In genomic region chr1:110542730-110543129, GRCh38 we compare ENCODE assay signal across 14 cellular contexts. TPM values are rescaled to one million over a fixed set of nuclear protein-coding genes. Genes with fewer than 3 reads are reported as not detected.
DNase-seq lines count a peak whose midpoint lies in the region; ATAC-seq, FAIRE-seq and TF ChIP-seq lines count a peak whose summit lies in the region.
"Had no signal": no experiment of that assay in that cellular context is flagged by ENCODE, and none has a peak within 500 bp of the region (broad histone marks: within the 10 kb centered on the region; RNA-seq: fewer than 3 reads in every experiment).

No MANE protein-coding gene starts in this region.

- H3K4me2 ChIP-seq in GM23338, result no peak overlapping the region
- no peak overlapping the region for H3K4me2 ChIP-seq in mesendoderm (ENCODE audit: low read length)

- DNase-seq in GM23338 (ENCODE audit: low spot score), result peak; percentile 51
- DNase-seq in NB4 (ENCODE audit: low read depth), result peak; percentile 47
- DNase-seq in bronchial epithelial cell (ENCODE audit: low read depth), result peak; percentile 41
- DNase-seq in mesendoderm, result peak; percentile 49
- DNase-seq in NCI-H2227 (lab: John Stamatoyannopoulos, UW; ENCODE audit: unreplicated experiment), result no peak
- no peak for DNase-seq in superior temporal gyrus (ENCODE audit: extremely low spot score)
- no peak for DNase-seq in caudate nucleus (lab: John Stamatoyannopoulos, UW)
- DNase-seq in NCI-H146 treated with DMSO at 0.1 percent for 48 hours (lab: John Stamatoyannopoulos, UW; ENCODE audit: unreplicated experiment), result no peak
- DNase-seq: activated effector memory CD4-positive, alpha-beta T cell treated with anti-CD3 and anti-CD28 coated beads, Interleukin-2, amount 50 U/mL, for 16 hours; GOT3; heart left ventricle; ovary had no signal

- H3K27ac Mint-ChIP-seq in GM23338, result no peak overlapping the region
- H3K27ac Mint-ChIP-seq: IgD-negative memory B cell had no signal

- no peak overlapping the region for H3K56ac ChIP-seq in mesendoderm (ENCODE audit: low read length)

- H3K9me2 ChIP-seq in GM23338 (ENCODE audit: insufficient read depth), result no peaks in the 10 kb centered on the region

- no peaks in the 10 kb centered on the region for H3K27me3 ChIP-seq in GM23338 (ENCODE audit: insufficient read depth)
- no peaks in the 10 kb centered on the region for H3K27me3 ChIP-seq in bronchial epithelial cell (ENCODE audit: control insufficient read depth, insufficient read depth, low read length)
- H3K27me3 ChIP-seq in mesendoderm (ENCODE audit: insufficient read depth, low read length, poor library complexity), result no peaks in the 10 kb centered on the region
- H3K27me3 ChIP-seq: ovary had no signal

- H3K18ac ChIP-seq in mesendoderm (ENCODE audit: low read length), result no peak overlapping the region

- no peak overlapping the region for H2AK5ac ChIP-seq in mesendoderm (ENCODE audit: low read length)

- H3K23ac ChIP-seq in mesendoderm (ENCODE audit: low read length), result no peak overlapping the region

- H4K5ac ChIP-seq in mesendoderm (ENCODE audit: low read length), result no peak overlapping the region

- H3K9me3 Mint-ChIP-seq in GM23338, result no peaks in the 10 kb centered on the region

- H2BK5ac ChIP-seq in mesendoderm (ENCODE audit: low read length), result no peak overlapping the region

- H3F3A ChIP-seq in GM23338 (replicated peaks; ENCODE audit: low read depth), result no peaks in the 10 kb centered on the region

- H3K4me3 Mint-ChIP-seq in GM23338, result no peak overlapping the region
- H3K4me3 Mint-ChIP-seq: IgD-negative memory B cell had no signal

- no peak for FAIRE-seq in bronchial epithelial cell (lab: Jason Lieb, UNC)

- no peak overlapping the region for H3K27ac ChIP-seq in GM23338 (ENCODE audit: low read depth)
- H3K27ac ChIP-seq in mesendoderm (ENCODE audit: low read depth, low read length), result no peak overlapping the region
- no peak overlapping the region for H3K27ac ChIP-seq in caudate nucleus (ENCODE audit: low read depth, low read length)
- H3K27ac ChIP-seq: heart left ventricle, ovary, SK-N-MC had no signal

- H3K4ac ChIP-seq in mesendoderm (ENCODE audit: low read depth, low read length), result no peak overlapping the region

- TF ChIP-seq CTCF in GM23338 (conservative IDR thresholded peaks at IDR 0.05; ENCODE audit: low read depth in 2 of 2) (no peak), NB4 (IDR thresholded peaks at IDR 0.05; ENCODE audit: low read depth, low read length) (no peak), bronchial epithelial cell (IDR thresholded peaks at IDR 0.05; ENCODE audit: insufficient read depth, low read length, severe bottlenecking) (no peak)

- no peak overlapping the region for H2AFZ ChIP-seq in GM23338

- H3K36me3 ChIP-seq in GM23338 (ENCODE audit: insufficient read depth), result no peaks in the 10 kb centered on the region
- no peaks in the 10 kb centered on the region for H3K36me3 ChIP-seq in bronchial epithelial cell (ENCODE audit: control insufficient read depth, insufficient read depth, low read length)
- no peaks in the 10 kb centered on the region for H3K36me3 ChIP-seq in mesendoderm (ENCODE audit: control insufficient read depth, insufficient read depth, low read length)
- H3K36me3 ChIP-seq: heart left ventricle, ovary had no signal

- 0 out of 2 replicates have a peak, but pooled peaks cover 4% of the 10 kb centered on the region for H4K20me1 ChIP-seq in GM23338 (replicated peaks; ENCODE audit: insufficient read depth)

- H3K4me3 ChIP-seq in GM23338, result no peak overlapping the region
- no peak overlapping the region for H3K4me3 ChIP-seq in NB4 (ENCODE audit: low read depth, low read length)
- H3K4me3 ChIP-seq in bronchial epithelial cell (ENCODE audit: low read depth, low read length), result no peak overlapping the region
- H3K4me3 ChIP-seq in mesendoderm (ENCODE audit: low read length), result no peak overlapping the region
- H3K4me3 ChIP-seq: heart left ventricle, ovary, SK-N-MC had no signal

- ATAC-seq in GM23338, result no peak
- ATAC-seq: heart left ventricle had no signal

- H4K8ac ChIP-seq in mesendoderm (ENCODE audit: low read depth, low read length), result no peak overlapping the region

- H3K9ac ChIP-seq in mesendoderm (ENCODE audit: low read length), result no peak overlapping the region

- no peak overlapping the region for H2BK120ac ChIP-seq in mesendoderm (ENCODE audit: low read depth, low read length)

- H3K4me1 Mint-ChIP-seq in GM23338, result no peaks in the 10 kb centered on the region
- H3K4me1 Mint-ChIP-seq: IgD-negative memory B cell had no signal

- H2BK15ac ChIP-seq in mesendoderm (replicated peaks; ENCODE audit: low read depth), result no peak overlapping the region

- no peaks in the 10 kb centered on the region for H3K27me3 Mint-ChIP-seq in GM23338 (ENCODE audit: insufficient read depth, low read depth, poor library complexity)

- H3K79me2 ChIP-seq in GM23338 (replicated peaks; ENCODE audit: insufficient read depth), result no peaks in the 10 kb centered on the region
- no peaks in the 10 kb centered on the region for H3K79me2 ChIP-seq in mesendoderm (ENCODE audit: control insufficient read depth, insufficient read depth, low read length)

- H3K36me3 Mint-ChIP-seq in GM23338 (ENCODE audit: low read depth), result no peaks in the 10 kb centered on the region
- H3K36me3 Mint-ChIP-seq: IgD-negative memory B cell had no signal

- TF ChIP-seq POLR2A in NB4 (IDR thresholded peaks at IDR 0.05; ENCODE audit: extremely low read depth, insufficient read length), result no peak

- H3K4me1 ChIP-seq in GM23338 (ENCODE audit: insufficient read depth), result no peaks in the 10 kb centered on the region
- no peaks in the 10 kb centered on the region for H3K4me1 ChIP-seq in mesendoderm (ENCODE audit: control insufficient read depth, low read depth, low read length)
- H3K4me1 ChIP-seq: heart left ventricle had no signal

- H3K79me1 ChIP-seq in mesendoderm (ENCODE audit: low read length), result no peaks in the 10 kb centered on the region

- WGBS in mesendoderm (ENCODE audit: extremely low coverage, insufficient coverage, low lambda C conversion rate), result no CpG with 5 or more reads among the region's 4 CpGs

TF ChIP-seq in GM23338, 12 proteins besides CTCF, POLR2A, EP300 and RAD21:
- TF ChIP-seq EZH2phosphoT487 (IDR thresholded peaks at IDR 0.05; ENCODE audit: unreplicated experiment) (no peak), REST (IDR thresholded peaks at IDR 0.05; ENCODE audit: unreplicated experiment) (peak; percentile 80)
TF ChIP-seq in GM23338: peak in this region for 1.

RNA-seq across cellular contexts. Expression of gene KCNA10, which starts 23.8 kb away (rescaled TPM):
- total RNA-seq in GM23338 (2014; rRNA removed; shearing (Covaris generic)), result not detected in 2 replicates
- polyA plus RNA-seq in GM23338 (2016; fragmentation: Nextera tagmentation; extraction: Ambion mirVana), result not detected in 2 replicates
- total RNA-seq in bronchial epithelial cell, result not detected in 2 replicates
- not detected for polyA plus RNA-seq in mesendoderm (2013, experiment 1 of 2)
- polyA plus RNA-seq in mesendoderm (2013, experiment 2 of 2), result not detected
- total RNA-seq: heart left ventricle, ovary had no signal
- polyA plus RNA-seq: heart left ventricle, IgD-negative memory B cell, ovary had no signal

Comparison
In these comparisons a context has a peak if more than half of its experiments do, and no peak if none do; other contexts are left out.
1. DNase-seq: peak in GM23338 (single experiment), NB4 (single experiment), bronchial epithelial cell (single experiment) and mesendoderm (single experiment); none in NCI-H2227 (single experiment), superior temporal gyrus (single experiment), caudate nucleus (0 of 61) and NCI-H146 treated with DMSO at 0.1 percent for 48 hours (single experiment).